17 cellular contexts compared by ENCODE assay signal in genomic region chr2:88831071-88831791, GRCh38.
A peak's percentile ranks its signal among the peaks of the same experiment; 100 is the strongest.
DNase-seq lines count a peak whose midpoint lies in the region; FAIRE-seq and TF ChIP-seq lines count a peak whose summit lies in the region.
"Had no signal": no experiment of that assay in that cellular context is flagged by ENCODE, and none has a peak within 500 bp of the region (broad histone marks: within the 10 kb centered on the region; RNA-seq: fewer than 3 reads in every experiment).

No MANE protein-coding gene starts in this region.

- no peaks in the 10 kb centered on the region for H3K9me3 ChIP-seq in esophagus muscularis mucosa
- H3K9me3 ChIP-seq in MG63 = no peaks in the 10 kb centered on the region
- H3K9me3 ChIP-seq: breast epithelium, ovary, sigmoid colon, tibial nerve had no signal

- TF ChIP-seq EP300 in esophagus muscularis mucosa (IDR thresholded peaks at IDR 0.05) = no peak

- DNase-seq in DMS53 (lab: John Stamatoyannopoulos, UW) (peak; percentile 70), HPDE6-E6E7 (ENCODE audit: extremely low spot score) (peak; percentile 19), RCC 7860 (ENCODE audit: low spot score) (peak; percentile 29), esophagus muscularis mucosa (ENCODE audit: extremely low spot score) (peak; percentile 78), MG63 (no peak), NCI-H2196 (lab: John Stamatoyannopoulos, UW; ENCODE audit: unreplicated experiment) (no peak), NCI-H1436 (lab: John Stamatoyannopoulos, UW) (no peak), GM12891 (ENCODE audit: insufficient read length, low spot score) (no peak)
- DNase-seq: H9, KG1, NCI-H1092 treated with DMSO at 0.1 percent for 48 hours, NCI-H2171 treated with DMSO at 0.1 percent for 48 hours, ovary, sigmoid colon had no signal

- H3K27me3 ChIP-seq in esophagus muscularis mucosa (peaks cover 0 to 28% (median 0%) of the 10 kb centered on the region in 4 donors), MG63 (no peaks in the 10 kb centered on the region)
- H3K27me3 ChIP-seq: breast epithelium, ovary, tibial nerve had no signal

- TF ChIP-seq POLR2A in esophagus muscularis mucosa (IDR thresholded peaks at IDR 0.05; ENCODE audit: low read depth) = no peak
- TF ChIP-seq POLR2A in GM12891 (IDR thresholded peaks at IDR 0.05; ENCODE audit: low read depth, low read length) = no peak

- TF ChIP-seq CTCF in esophagus muscularis mucosa (IDR thresholded peaks at IDR 0.05) = no peak

- H3K4me1 ChIP-seq in esophagus muscularis mucosa = peaks cover 0 to 4% (median 0%) of the 10 kb centered on the region in 4 donors
- H3K4me1 ChIP-seq: breast epithelium, sigmoid colon, tibial nerve had no signal

- 49% methylated on average over 6 of the region's 6 CpGs for WGBS in esophagus muscularis mucosa

- H3K36me3 ChIP-seq in esophagus muscularis mucosa (no peaks in the 10 kb centered on the region), MG63 (no peaks in the 10 kb centered on the region)
- H3K36me3 ChIP-seq: breast epithelium, ovary, sigmoid colon, tibial nerve had no signal

- FAIRE-seq in RCC 7860 (lab: Jason Lieb, UNC) (no peak), GM12891 (lab: Jason Lieb, UNC) (no peak)

- intact Hi-C loops in esophagus muscularis mucosa (cut with DNase I) = no loop called here

- no peak overlapping the region for H3K27ac ChIP-seq in esophagus muscularis mucosa (replicated peaks in 1 of 4)
- H3K27ac ChIP-seq: breast epithelium, HL-60, ovary, sigmoid colon, tibial nerve had no signal

- no peak overlapping the region for H3K4me3 ChIP-seq in esophagus muscularis mucosa
- H3K4me3 ChIP-seq in MG63 = no peak overlapping the region
- H3K4me3 ChIP-seq: breast epithelium, ovary, sigmoid colon, tibial nerve had no signal

TF ChIP-seq in GM12891, 5 proteins besides CTCF, POLR2A, EP300 and RAD21:
- TF ChIP-seq POU2F2 (IDR thresholded peaks at IDR 0.05; ENCODE audit: low read depth, low read length) = no peak
- TF ChIP-seq TAF1 (IDR thresholded peaks at IDR 0.05; ENCODE audit: low read depth, low read length) = no peak
- no peak for TF ChIP-seq SPI1 (IDR thresholded peaks at IDR 0.05; ENCODE audit: low read depth, low read length)
- TF ChIP-seq POLR2AphosphoS5 (IDR thresholded peaks at IDR 0.05; ENCODE audit: low read depth, low read length) = no peak
- TF ChIP-seq PAX5 (IDR thresholded peaks at IDR 0.05; ENCODE audit: insufficient read depth, low read length, severe bottlenecking) = no peak

Comparison
In these comparisons a context has a peak if more than half of its experiments do, and no peak if none do; other contexts are left out.
1. DNase-seq: peak in DMS53 (single experiment), HPDE6-E6E7 (single experiment), RCC 7860 (single experiment) and esophagus muscularis mucosa (single experiment); none in MG63 (single experiment), NCI-H2196 (single experiment), NCI-H1436 (single experiment) and GM12891 (single experiment).